ENCODE assay signal across 9 cellular contexts in the genomic region with DNA sequence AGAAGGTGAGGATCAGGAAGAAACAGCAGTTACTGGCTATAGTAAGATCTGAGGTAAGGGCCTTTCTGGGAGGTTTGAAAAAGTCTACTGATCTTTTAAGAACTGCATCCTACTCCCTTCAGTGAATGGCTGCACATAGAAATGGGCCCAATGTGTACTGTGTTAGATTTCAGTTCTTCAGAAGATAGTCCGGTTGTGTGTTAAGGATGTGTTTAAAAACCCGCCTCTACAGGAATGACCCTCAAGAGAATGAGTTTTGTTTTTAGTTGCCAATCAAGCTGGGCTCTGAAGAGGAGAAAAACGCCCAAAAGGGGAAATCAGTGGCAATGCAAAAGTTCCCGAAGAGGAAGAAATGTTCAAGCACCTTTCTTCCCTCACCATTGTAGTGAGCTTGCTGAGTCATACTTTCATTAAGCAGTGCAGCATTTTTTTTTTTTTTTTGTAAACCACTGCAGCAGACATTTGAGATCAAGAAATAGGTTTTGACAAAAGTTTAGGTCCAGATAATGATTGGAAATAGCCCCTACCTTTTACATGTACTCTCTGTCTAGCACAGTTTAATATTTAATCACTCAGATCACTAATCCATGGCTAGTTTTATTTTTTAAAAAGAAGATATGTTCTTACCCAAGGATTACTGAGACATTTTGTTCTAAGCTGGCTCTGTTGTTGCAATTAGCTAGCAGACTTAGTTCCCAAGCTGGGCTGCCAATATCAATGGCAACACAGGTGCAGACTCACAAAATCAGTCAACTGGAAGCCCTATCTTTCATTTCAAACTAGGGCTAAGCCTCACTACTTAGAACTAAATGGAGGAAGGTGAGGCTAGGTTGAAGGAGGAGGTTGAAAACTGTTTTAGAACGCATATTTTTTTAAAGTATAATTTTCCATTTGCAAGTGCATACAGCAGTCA. TPM values are rescaled to one million over a fixed set of nuclear protein-coding genes. Genes with fewer than 3 reads are reported as not detected.
DNase-seq lines count a peak whose midpoint lies in the region; ATAC-seq and TF ChIP-seq lines count a peak whose summit lies in the region.
"Had no signal": no experiment of that assay in that cellular context is flagged by ENCODE, and none has a peak within 500 bp of the region (broad histone marks: within the 10 kb centered on the region; RNA-seq: fewer than 3 reads in every experiment).

No MANE protein-coding gene starts in this region.

- no peak for TF ChIP-seq POLR2A in esophagus squamous epithelium (IDR thresholded peaks at IDR 0.05)

- ATAC-seq in GM21447 (IDR thresholded peaks at IDR 0.05; ENCODE audit: unreplicated experiment) (peak; percentile 72), HG03439 (IDR thresholded peaks at IDR 0.05; ENCODE audit: unreplicated experiment) (peak; percentile 50)

- no peaks in the 10 kb centered on the region for H3K9me3 ChIP-seq in esophagus squamous epithelium

- H3K36me3 ChIP-seq in esophagus squamous epithelium: no peaks in the 10 kb centered on the region

- no peaks in the 10 kb centered on the region for H3K27me3 ChIP-seq in esophagus squamous epithelium

- TF ChIP-seq CTCF in GM10248 (IDR thresholded peaks at IDR 0.05; ENCODE audit: control extremely low read depth, extremely low read depth, low read depth, missing control alignments) (no peak), fibroblast of the aortic adventitia (IDR thresholded peaks at IDR 0.05; ENCODE audit: insufficient read depth, low read length) (no peak), esophagus squamous epithelium (IDR thresholded peaks at IDR 0.05) (no peak)

- intact Hi-C loops in esophagus squamous epithelium (cut with DNase I): no loop called here

- CTCF ChIA-PET in GM10248 (lab: Yijun Ruan, JAX): interaction anchor here (0.8 to 2.9 kb wide), 11 partner anchors 11 to 773 kb away, joined by 3 to 9 read pairs (median 5); no protein-coding TSS in a partner anchor

- peak overlapping the region in 2 of 4 donors; percentile 17 to 34 for H3K27ac ChIP-seq in esophagus squamous epithelium

- peaks cover 0 to 18% (median 0%) of the 10 kb centered on the region in 3 donors for H3K4me1 ChIP-seq in esophagus squamous epithelium

- WGBS in esophagus squamous epithelium, 2 donors: 15 to 23% methylated on average over 4 to 5 of the region's 5 CpGs

- POLR2A ChIA-PET in GM10248 (lab: Yijun Ruan, JAX): no interaction called here

- peak; percentile 21 for DNase-seq in GM10248 (ENCODE audit: extremely low spot score)
- peak; percentile 5 for DNase-seq in fibroblast of the aortic adventitia (ENCODE audit: low read depth)
- no peak for DNase-seq in stimulated activated CD8-positive, alpha-beta memory T cell treated with anti-CD3 and anti-CD28 coated beads, Interleukin-4, amount 100 ng/mL, for 48 hours
- DNase-seq in EL: no peak
- DNase-seq in esophagus squamous epithelium (lab: John Stamatoyannopoulos, UW): no peak
- no peak for DNase-seq in amniotic stem cell (lab: John Stamatoyannopoulos, UW)

- H3K4me3 ChIP-seq in fibroblast of the aortic adventitia (ENCODE audit: low read depth, low read length): no peak overlapping the region
- no peak overlapping the region for H3K4me3 ChIP-seq in esophagus squamous epithelium

RNA-seq across cellular contexts. Expression of a gene that starts 7.0 kb away (rescaled TPM):
- total RNA-seq in fibroblast of the aortic adventitia (ENCODE audit: low replicate concordance) (not detected in 2 replicates), esophagus squamous epithelium (not detected)
- total RNA-seq: urinary bladder had no signal

Comparison
In these comparisons a context has a peak if more than half of its experiments do, and no peak if none do; other contexts are left out.
1. DNase-seq: peak in GM10248 (single experiment) and fibroblast of the aortic adventitia (single experiment); none in stimulated activated CD8-positive, alpha-beta memory T cell treated with anti-CD3 and anti-CD28 coated beads, Interleukin-4, amount 100 ng/mL, for 48 hours (single experiment), EL (single experiment), esophagus squamous epithelium (single experiment) and amniotic stem cell (single experiment).